Comparison of ENCODE assay signal across 8 cellular contexts in genomic region chr10:122054046-122055025, GRCh38.
DNase-seq lines count a peak whose midpoint lies in the region; ATAC-seq and TF ChIP-seq lines count a peak whose summit lies in the region.

No MANE protein-coding gene starts in this region.

- peak; percentile 48 to 84 for DNase-seq in fibroblast of lung (ENCODE audit: low read depth in 2 of 2)
- peak; percentile 30 for DNase-seq in renal cortical epithelial cell (ENCODE audit: low read depth)
- no peak for DNase-seq in activated T-cell treated with anti-CD3 and anti-CD28 coated beads, Interleukin-2, amount 50 U/mL, for 4 hours
- DNase-seq in stimulated activated CD4-positive, alpha-beta T cell treated with anti-CD3 and anti-CD28 coated beads, Interleukin-12 subunit alpha, Interleukin-12 subunit beta, amount 100 ng/mL, for 4 hours = no peak

- peaks cover 3% of the 10 kb centered on the region for H3K27me3 Mint-ChIP-seq in activated T-cell treated with anti-CD3 and anti-CD28 coated beads, Interleukin-2, amount 50 U/mL, for 4 hours (ENCODE audit: low read depth)

- H3K36me3 ChIP-seq in OCI-LY3 (replicated peaks; ENCODE audit: low read depth, low read length) (no peaks in the 10 kb centered on the region), fibroblast of lung (ENCODE audit: control insufficient read depth, insufficient read depth, low read length) (no peaks in the 10 kb centered on the region)

- H3K9me3 Mint-ChIP-seq in activated T-cell treated with anti-CD3 and anti-CD28 coated beads, Interleukin-2, amount 50 U/mL, for 4 hours = no peaks in the 10 kb centered on the region

- H3K4me2 ChIP-seq in OCI-LY3 (ENCODE audit: low read length) (no peak overlapping the region), fibroblast of lung (ENCODE audit: extremely low read depth, insufficient read depth, low read length) (no peak overlapping the region)

- H3K27ac ChIP-seq in OCI-LY3 (ENCODE audit: low read length) (no peak overlapping the region), fibroblast of lung (ENCODE audit: insufficient read depth, low read length) (no peak overlapping the region)

- H3K9me3 ChIP-seq in OCI-LY3 (ENCODE audit: insufficient read depth, low read length) = no peaks in the 10 kb centered on the region
- H3K9me3 ChIP-seq in fibroblast of lung (ENCODE audit: control insufficient read depth, insufficient read depth, low read depth, low read length) = no peaks in the 10 kb centered on the region

- H3K9ac ChIP-seq in OCI-LY3 (ENCODE audit: low read length) (no peak overlapping the region), fibroblast of lung (ENCODE audit: insufficient read depth, low read length) (no peak overlapping the region)

- TF ChIP-seq CTCF in GM12874 (IDR thresholded peaks at IDR 0.05; ENCODE audit: insufficient read depth, low read depth, low read length) (peak; percentile 47; the same call in 1 of the 2 replicates), OCI-LY3 (IDR thresholded peaks at IDR 0.05; ENCODE audit: low read depth, low read length) (peak; percentile 43), fibroblast of lung (conservative IDR thresholded peaks at IDR 0.05 in 1 of 2, IDR thresholded peaks at IDR 0.05 in 1 of 2; ENCODE audit: low read depth in 1 of 2, low read length in 2 of 2) (peak; percentile 70 to 83)

- H3K4me1 Mint-ChIP-seq in activated T-cell treated with anti-CD3 and anti-CD28 coated beads, Interleukin-2, amount 50 U/mL, for 4 hours (ENCODE audit: low read depth) = no peaks in the 10 kb centered on the region

- H4K20me1 ChIP-seq in OCI-LY3 (ENCODE audit: insufficient read depth, low read length) (no peaks in the 10 kb centered on the region), fibroblast of lung (ENCODE audit: control insufficient read depth, extremely low read depth, insufficient read depth, low read length) (no peaks in the 10 kb centered on the region)

- H2AFZ ChIP-seq in OCI-LY3 (ENCODE audit: low read depth, low read length) (no peak overlapping the region), fibroblast of lung (ENCODE audit: low read length) (no peak overlapping the region)

- no peaks in the 10 kb centered on the region for H3K4me1 ChIP-seq in OCI-LY3 (ENCODE audit: low read length)
- H3K4me1 ChIP-seq in fibroblast of lung (ENCODE audit: control insufficient read depth, extremely low read depth, insufficient read depth, low read length) = no peaks in the 10 kb centered on the region

- ATAC-seq in activated T-cell treated with anti-CD3 and anti-CD28 coated beads, Interleukin-2, amount 50 U/mL, for 4 hours = no peak
- no peak for ATAC-seq in HG03457 (IDR thresholded peaks at IDR 0.05; ENCODE audit: unreplicated experiment)
- ATAC-seq in GM18517 (IDR thresholded peaks at IDR 0.05; ENCODE audit: unreplicated experiment) = no peak

- H3K27me3 ChIP-seq in OCI-LY3 (ENCODE audit: low read depth, low read length) = no peaks in the 10 kb centered on the region
- no peaks in the 10 kb centered on the region for H3K27me3 ChIP-seq in fibroblast of lung (ENCODE audit: control insufficient read depth, insufficient read depth, low read length)

- H3K79me2 ChIP-seq in OCI-LY3 (ENCODE audit: low read length) (no peaks in the 10 kb centered on the region), fibroblast of lung (ENCODE audit: control insufficient read depth, insufficient read depth, low read length) (no peaks in the 10 kb centered on the region)

- H3K4me3 ChIP-seq in OCI-LY3 (ENCODE audit: low read length) (no peak overlapping the region), fibroblast of lung (replicated peaks in 1 of 4; ENCODE audit: control extremely low read depth in 1 of 4, insufficient read depth in 1 of 4, low read depth in 3 of 4, low read length in 4 of 4) (no peak overlapping the region)

- H3K4me3 Mint-ChIP-seq in activated T-cell treated with anti-CD3 and anti-CD28 coated beads, Interleukin-2, amount 50 U/mL, for 4 hours = no peak overlapping the region

- no peaks in the 10 kb centered on the region for H3K36me3 Mint-ChIP-seq in activated T-cell treated with anti-CD3 and anti-CD28 coated beads, Interleukin-2, amount 50 U/mL, for 4 hours (ENCODE audit: insufficient read depth)

Comparison
In these comparisons a context has a peak if more than half of its experiments do, and no peak if none do; other contexts are left out.
1. DNase-seq: peak in fibroblast of lung (2 of 2) and renal cortical epithelial cell (single experiment); none in activated T-cell treated with anti-CD3 and anti-CD28 coated beads, Interleukin-2, amount 50 U/mL, for 4 hours (single experiment) and stimulated activated CD4-positive, alpha-beta T cell treated with anti-CD3 and anti-CD28 coated beads, Interleukin-12 subunit alpha, Interleukin-12 subunit beta, amount 100 ng/mL, for 4 hours (single experiment).
2. Peak in every context shown above with its lines, with median percentiles within 50 percentile points of each other: CTCF ChIP-seq.